ENCODE assay signal across 9 cellular contexts in genomic region chr9:6567140-6567591, GRCh38.
DNase-seq lines count a peak whose midpoint lies in the region; ATAC-seq, FAIRE-seq and TF ChIP-seq lines count a peak whose summit lies in the region.
"Had no signal": no experiment of that assay in that cellular context is flagged by ENCODE, and none has a peak within 500 bp of the region (broad histone marks: within the 10 kb centered on the region; RNA-seq: fewer than 3 reads in every experiment).

No MANE protein-coding gene starts in this region.

- no peak for TF ChIP-seq POLR2A in heart left ventricle (IDR thresholded peaks at IDR 0.05)

- peak; percentile 54 for FAIRE-seq in A204.1 (lab: Jason Lieb, UNC)

- peak overlapping the region in 1 of 12 donors; percentile 56 for H3K27ac ChIP-seq in heart left ventricle

- H3K4me3 ChIP-seq in adipocyte (ENCODE audit: low read length) (peak overlapping the region; percentile 67), heart left ventricle (peak overlapping the region in 1 of 12 donors; percentile 11)
- H3K4me3 ChIP-seq: tibial nerve had no signal

- ATAC-seq in HG02840 (IDR thresholded peaks at IDR 0.05; ENCODE audit: low FRiP score, unreplicated experiment) (no peak), heart left ventricle (no peak), GM18861 (IDR thresholded peaks at IDR 0.05; ENCODE audit: unreplicated experiment) (no peak)

- TF ChIP-seq CTCF in heart left ventricle (IDR thresholded peaks at IDR 0.05) = no peak

- H3K36me3 ChIP-seq in adipocyte (ENCODE audit: control insufficient read depth, insufficient read depth, low read length, severe bottlenecking) = no peaks in the 10 kb centered on the region
- no peaks in the 10 kb centered on the region for H3K36me3 ChIP-seq in heart left ventricle
- H3K36me3 ChIP-seq: tibial nerve had no signal

- intact Hi-C loops in heart left ventricle (cut with DNase I) = loop anchor here in 2 of 10 donors (2.0 kb wide), 1 partner anchor 212 kb away; no protein-coding TSS in a partner anchor

- DNase-seq in HS-5 (ENCODE audit: low read depth) (peak; percentile 91), adipocyte (ENCODE audit: low read depth) (peak; percentile 84), kidney tubule cell (ENCODE audit: low spot score) (peak; percentile 91), NCI-H2171 (lab: John Stamatoyannopoulos, UW) (no peak), heart left ventricle (no peak)

- WGBS in heart left ventricle, 4 donors = 78 to 92% (median 88%) methylated on average over 5 of the region's 5 CpGs

- H3K9ac ChIP-seq in adipocyte (ENCODE audit: low read length) = peak overlapping the region; percentile 80

- H3K4me1 ChIP-seq in adipocyte (ENCODE audit: control insufficient read depth, insufficient read depth, low read length) = peaks cover 40% of the 10 kb centered on the region
- H3K4me1 ChIP-seq in heart left ventricle = peaks cover 0 to 42% (median 0%) of the 10 kb centered on the region in 12 donors

- H3K27me3 ChIP-seq in adipocyte (replicated peaks; ENCODE audit: control insufficient read depth, insufficient read depth, low read length) (no peaks in the 10 kb centered on the region), heart left ventricle (peaks cover 0 to 8% (median 0%) of the 10 kb centered on the region in 9 donors)
- H3K27me3 ChIP-seq: tibial nerve had no signal

- no peaks in the 10 kb centered on the region for H3K9me3 ChIP-seq in adipocyte (ENCODE audit: control insufficient read depth, low read length)
- H3K9me3 ChIP-seq in heart left ventricle = no peaks in the 10 kb centered on the region
- H3K9me3 ChIP-seq: tibial nerve had no signal

Comparison
In these comparisons a context has a peak if more than half of its experiments do, and no peak if none do; other contexts are left out.
1. DNase-seq: peak in HS-5 (single experiment), adipocyte (single experiment) and kidney tubule cell (single experiment); none in NCI-H2171 (single experiment) and heart left ventricle (0 of 5).